In genomic region chr17:57422574-57423164, GRCh38 we compare ENCODE assay signal across 8 cellular contexts.
DNase-seq lines count a peak whose midpoint lies in the region; ATAC-seq and TF ChIP-seq lines count a peak whose summit lies in the region.
"Had no signal": no experiment of that assay in that cellular context is flagged by ENCODE, and none has a peak within 500 bp of the region (broad histone marks: within the 10 kb centered on the region; RNA-seq: fewer than 3 reads in every experiment).

No MANE protein-coding gene starts in this region.

- no peaks in the 10 kb centered on the region for H3F3A ChIP-seq in OCI-LY1 (ENCODE audit: insufficient read depth, low read length)

- no peak overlapping the region for H3K27ac Mint-ChIP-seq in endodermal cell
- H3K27ac Mint-ChIP-seq in naive thymus-derived CD8-positive, alpha-beta T cell: no peak overlapping the region

- 96% methylated on average over 8 to 9 of the region's 9 CpGs for WGBS in endodermal cell (ENCODE audit: insufficient coverage in 1 of 2, insufficient read length in 1 of 2), 2 experiments

- H3K4me1 ChIP-seq in OCI-LY1 (ENCODE audit: insufficient read depth, low read length, severe bottlenecking): peaks cover 77% of the 10 kb centered on the region
- H3K4me1 ChIP-seq in left lung: peaks cover 0 to 8% of the 10 kb centered on the region in 2 donors
- peaks cover 8% of the 10 kb centered on the region for H3K4me1 ChIP-seq in endodermal cell (ENCODE audit: control insufficient read depth, insufficient read depth, low read length)

- TF ChIP-seq CTCF in OCI-LY1 (IDR thresholded peaks at IDR 0.05; ENCODE audit: low read length): no peak
- TF ChIP-seq CTCF in left lung (IDR thresholded peaks at IDR 0.05): no peak
- no peak for TF ChIP-seq CTCF in endodermal cell (conservative IDR thresholded peaks at IDR 0.05)

- no peaks in the 10 kb centered on the region for H3K9me3 ChIP-seq in OCI-LY1 (ENCODE audit: low read length)
- H3K9me3 ChIP-seq in left lung: no peaks in the 10 kb centered on the region
- no peaks in the 10 kb centered on the region for H3K9me3 ChIP-seq in endodermal cell (ENCODE audit: control insufficient read depth, low read length)

- H2AFZ ChIP-seq in OCI-LY1 (ENCODE audit: low read length): no peak overlapping the region

- intact Hi-C loops in left lung (cut with DNase I): no loop called here

- no peaks in the 10 kb centered on the region for H3K9me3 Mint-ChIP-seq in endodermal cell
- no peaks in the 10 kb centered on the region for H3K9me3 Mint-ChIP-seq in naive thymus-derived CD8-positive, alpha-beta T cell

- POLR2A ChIA-PET in naive thymus-derived CD8-positive, alpha-beta T cell (lab: Charles Lee): no interaction called here

- peaks cover 40% of the 10 kb centered on the region for H3K36me3 ChIP-seq in OCI-LY1 (ENCODE audit: insufficient read depth, low read length)
- H3K36me3 ChIP-seq in left lung: no peaks in the 10 kb centered on the region
- H3K36me3 ChIP-seq in endodermal cell (ENCODE audit: control insufficient read depth, insufficient read depth, low read length): no peaks in the 10 kb centered on the region

- H3K4me1 Mint-ChIP-seq in endodermal cell: peaks cover 24% of the 10 kb centered on the region
- peaks cover 12 to 46% (median 40%) of the 10 kb centered on the region in 4 donors for H3K4me1 Mint-ChIP-seq in naive thymus-derived CD8-positive, alpha-beta T cell

- peaks cover 11% of the 10 kb centered on the region for H3K36me3 Mint-ChIP-seq in endodermal cell (ENCODE audit: low read depth)
- peaks cover 0 to 6% (median 6%) of the 10 kb centered on the region in 3 donors for H3K36me3 Mint-ChIP-seq in naive thymus-derived CD8-positive, alpha-beta T cell

- no peaks in the 10 kb centered on the region for H4K20me1 ChIP-seq in OCI-LY1 (ENCODE audit: insufficient read depth, low read length)

- H3K27ac ChIP-seq in OCI-LY1 (ENCODE audit: low read depth, low read length, poor library complexity, severe bottlenecking) (peak overlapping the region; percentile 76), left lung (no peak overlapping the region), endodermal cell (ENCODE audit: low read depth, low read length) (no peak overlapping the region)
- H3K27ac ChIP-seq: SK-N-MC had no signal

- ATAC-seq in GM18867 (IDR thresholded peaks at IDR 0.05; ENCODE audit: unreplicated experiment) (peak; percentile 64), HG02678 (IDR thresholded peaks at IDR 0.05; ENCODE audit: unreplicated experiment) (peak; percentile 75), left lung (peak; percentile 29)
- ATAC-seq in naive thymus-derived CD8-positive, alpha-beta T cell: no peak

- DNase-seq in left lung: no peak
- DNase-seq in endodermal cell: no peak
- DNase-seq in cerebellum (ENCODE audit: low spot score): no peak
- DNase-seq in naive thymus-derived CD8-positive, alpha-beta T cell: no peak

- no peak overlapping the region for H3K4me3 Mint-ChIP-seq in endodermal cell
- H3K4me3 Mint-ChIP-seq in naive thymus-derived CD8-positive, alpha-beta T cell: no peak overlapping the region

- no peaks in the 10 kb centered on the region for H3K27me3 ChIP-seq in OCI-LY1 (ENCODE audit: insufficient read depth, low read length)
- no peaks in the 10 kb centered on the region for H3K27me3 ChIP-seq in left lung
- H3K27me3 ChIP-seq in endodermal cell (ENCODE audit: control insufficient read depth, insufficient read depth, low read length, poor library complexity, severe bottlenecking): no peaks in the 10 kb centered on the region

- no peaks in the 10 kb centered on the region for H3K9me2 ChIP-seq in OCI-LY1 (ENCODE audit: low read depth, low read length)

- H3K4me3 ChIP-seq in OCI-LY1 (ENCODE audit: low read depth, low read length, poor library complexity, severe bottlenecking) (no peak overlapping the region), left lung (no peak overlapping the region), endodermal cell (ENCODE audit: low read length) (no peak overlapping the region)
- H3K4me3 ChIP-seq: SK-N-MC had no signal

- H3K9ac ChIP-seq in OCI-LY1 (ENCODE audit: low read length) (no peak overlapping the region; the same call in 1 of the 2 replicates), endodermal cell (ENCODE audit: extremely low read depth, low read length, poor library complexity, severe bottlenecking) (no peak overlapping the region)

- H3K4me2 ChIP-seq in OCI-LY1 (ENCODE audit: low read length): no peak overlapping the region; the same call in 1 of the 2 replicates

- peaks cover 50% of the 10 kb centered on the region for H3K79me2 ChIP-seq in OCI-LY1 (ENCODE audit: insufficient read depth, low read length)

- H3K27me3 Mint-ChIP-seq in endodermal cell (ENCODE audit: insufficient read depth): peaks cover 1% of the 10 kb centered on the region
- H3K27me3 Mint-ChIP-seq in naive thymus-derived CD8-positive, alpha-beta T cell: no peaks in the 10 kb centered on the region

Comparison
In these comparisons a context has a peak if more than half of its experiments do, and no peak if none do; other contexts are left out.
1. ATAC-seq: peak in GM18867 (single experiment), HG02678 (single experiment) and left lung (single experiment); none in naive thymus-derived CD8-positive, alpha-beta T cell (0 of 2).